Comparison of ENCODE assay signal across 8 cellular contexts in genomic region chr1:110964400-110964903, GRCh38. TPM values are rescaled to one million over a fixed set of nuclear protein-coding genes. Genes with fewer than 3 reads are reported as not detected.
A peak's percentile ranks its signal among the peaks of the same experiment; 100 is the strongest.
DNase-seq lines count a peak whose midpoint lies in the region; ATAC-seq, FAIRE-seq and TF ChIP-seq lines count a peak whose summit lies in the region.

No MANE protein-coding gene starts in this region.

- 0 out of 2 replicates have a peak, but pooled peaks cover 10% of the 10 kb centered on the region for H4K20me1 ChIP-seq in K562 (replicated peaks; ENCODE audit: control insufficient read depth, insufficient read depth, low read length)

- POLR2A ChIA-PET in K562 (lab: Yijun Ruan, JAX): interaction anchor here (0.6 to 2.4 kb wide), 29 partner anchors 10 to 1022 kb away, joined by 3 to 15 read pairs (median 3); no protein-coding TSS in a partner anchor

- peak overlapping the region; percentile 40 to 63; a peak in 3 of 4 replicates for H3K9ac ChIP-seq in K562 (ENCODE audit: insufficient read depth in 1 of 2, low read depth in 2 of 2, low read length in 2 of 2)

- peaks cover 16% of the 10 kb centered on the region; the same call in 2 of the 3 replicates for H3K36me3 ChIP-seq in K562 (ENCODE audit: control insufficient read depth, insufficient read depth, low read length)
- H3K36me3 ChIP-seq in lung (ENCODE audit: control insufficient read depth in 2 of 2, insufficient read depth in 2 of 2, low read length in 2 of 2): no peaks in the 10 kb centered on the region

- TF ChIP-seq CTCF in K562 (IDR thresholded peaks at IDR 0.05 in 2 of 3, conservative IDR thresholded peaks at IDR 0.05 in 1 of 3; ENCODE audit: insufficient read depth in 2 of 3, low read depth in 1 of 3, low read length in 3 of 3): no peak
- no peak for TF ChIP-seq CTCF in lung (IDR thresholded peaks at IDR 0.05; ENCODE audit: control extremely low read depth, extremely low read depth)
- no peak for TF ChIP-seq CTCF in type B pancreatic cell (conservative IDR thresholded peaks at IDR 0.05)

- H3K27ac ChIP-seq in K562 (ENCODE audit: extremely low read depth, low read depth, low read length) (peak overlapping the region; percentile 78), lung (ENCODE audit: low read depth in 1 of 2, low read length in 1 of 2) (peak overlapping the region; percentile 83 to 92)

- H3K9me3 ChIP-seq in K562 (replicated peaks; ENCODE audit: control insufficient read depth, insufficient read depth, low read depth, low read length) (peaks cover 2% of the 10 kb centered on the region; the same call in 1 of the 2 replicates), lung (ENCODE audit: control insufficient read depth in 2 of 2, insufficient read depth in 1 of 2, low read length in 1 of 2) (peaks cover 4 to 7% of the 10 kb centered on the region in 2 donors)

- peak overlapping the region; percentile 78 for H3K4me2 ChIP-seq in K562 (ENCODE audit: insufficient read depth, low read length)

- no peak for TF ChIP-seq RAD21 in K562 (CRISPR knock-in tag; conservative IDR thresholded peaks at IDR 0.05 in 1 of 2, IDR thresholded peaks at IDR 0.05 in 1 of 2)

- no peak for TF ChIP-seq EP300 in K562 (IDR thresholded peaks at IDR 0.05; ENCODE audit: low read length)

- WGBS in K562 (ENCODE audit: insufficient coverage, low coverage, missing lambda C conversion rate): 19% methylated on average over 8 of the region's 8 CpGs
- WGBS in lung, 2 donors: 41 to 45% methylated on average over 8 of the region's 8 CpGs

- in situ Hi-C loops in K562 (cut with MboI): no loop called here

- H2AFZ ChIP-seq in K562 (ENCODE audit: low read depth, low read length): peak overlapping the region; percentile 77

- H3K36me3 Mint-ChIP-seq in activated naive CD4-positive, alpha-beta T cell treated with anti-CD3 and anti-CD28 coated beads for 36 hours (ENCODE audit: low read depth): peaks cover 35% of the 10 kb centered on the region
- H3K36me3 Mint-ChIP-seq in type B pancreatic cell: peaks cover 22% of the 10 kb centered on the region

- ATAC-seq in K562: no peak
- no peak for ATAC-seq in lung (ENCODE audit: insufficient read depth, low FRiP score)
- no peak for ATAC-seq in HG02870 (IDR thresholded peaks at IDR 0.05; ENCODE audit: unreplicated experiment)
- ATAC-seq in HG02885 (IDR thresholded peaks at IDR 0.05; ENCODE audit: poor library complexity, unreplicated experiment): no peak

- TSS peak; percentile 94 for BruUV-seq in K562 (replicated peaks; lab: Mats Ljungman, UMichigan)

- H3K9me1 ChIP-seq in K562 (ENCODE audit: control insufficient read depth, insufficient read depth, low read length): no peaks in the 10 kb centered on the region

- H3K9me3 Mint-ChIP-seq in activated naive CD4-positive, alpha-beta T cell treated with anti-CD3 and anti-CD28 coated beads for 36 hours: peaks cover 22% of the 10 kb centered on the region
- peaks cover 16% of the 10 kb centered on the region for H3K9me3 Mint-ChIP-seq in type B pancreatic cell

- H3K79me2 ChIP-seq in K562 (ENCODE audit: control insufficient read depth, insufficient read depth, low read length): peaks cover 42% of the 10 kb centered on the region

- no peak for FAIRE-seq in K562 (lab: Jason Lieb, UNC)

- intact Hi-C loops in activated naive CD4-positive, alpha-beta T cell treated with anti-CD3 and anti-CD28 coated beads for 36 hours (cut with micrococcal nuclease): loop anchor here (1.0 to 5.0 kb wide), 7 partner anchors 84 to 332 kb away; partner anchors contain the start of gene DENND2D
- intact Hi-C loops in K562 (cut with micrococcal nuclease): loop anchor here (10.0 kb wide), 1 partner anchor 630 kb away; the partner anchor contains the start of gene RBM15

- peaks cover 11% of the 10 kb centered on the region for H3K27me3 Mint-ChIP-seq in activated naive CD4-positive, alpha-beta T cell treated with anti-CD3 and anti-CD28 coated beads for 36 hours (ENCODE audit: low read depth)
- peaks cover 6% of the 10 kb centered on the region for H3K27me3 Mint-ChIP-seq in type B pancreatic cell

- peak overlapping the region; percentile 96 for H3K27ac Mint-ChIP-seq in activated naive CD4-positive, alpha-beta T cell treated with anti-CD3 and anti-CD28 coated beads for 36 hours
- peak overlapping the region; percentile 92 for H3K27ac Mint-ChIP-seq in type B pancreatic cell

- DNase-seq in activated naive CD4-positive, alpha-beta T cell treated with anti-CD3 and anti-CD28 coated beads for 36 hours: no peak
- DNase-seq in activated naive CD4-positive, alpha-beta T cell treated with anti-CD3 and anti-CD28 coated beads, Interleukin-2, amount 50 U/mL, for 16 hours: no peak
- DNase-seq in K562 (ENCODE audit: extremely low read depth in 1 of 4, low spot score in 3 of 4) (no peak), lung (ENCODE audit: low spot score) (no peak), type B pancreatic cell (ENCODE audit: extremely low spot score, unreplicated experiment) (no peak), NCI-H748 (lab: John Stamatoyannopoulos, UW; ENCODE audit: unreplicated experiment) (no peak)

- peaks cover 0 to 12% of the 10 kb centered on the region in 2 experiments; a peak in 2 of 5 replicates for H3K4me1 ChIP-seq in K562 (replicated peaks in 1 of 2; ENCODE audit: control insufficient read depth in 2 of 2, insufficient read depth in 2 of 2, low read length in 2 of 2)
- H3K4me1 ChIP-seq in lung (ENCODE audit: control insufficient read depth in 2 of 2, insufficient read depth in 2 of 2, low read length in 2 of 2): peaks cover 0 to 2% of the 10 kb centered on the region in 2 donors

- peaks cover 34% of the 10 kb centered on the region for H3K4me1 Mint-ChIP-seq in activated naive CD4-positive, alpha-beta T cell treated with anti-CD3 and anti-CD28 coated beads for 36 hours (ENCODE audit: low read depth)
- peaks cover 4% of the 10 kb centered on the region for H3K4me1 Mint-ChIP-seq in type B pancreatic cell (ENCODE audit: unreplicated experiment)

- CTCF ChIA-PET in activated naive CD4-positive, alpha-beta T cell treated with anti-CD3 and anti-CD28 coated beads for 36 hours (lab: Charles Lee): interaction anchor here (0.7 to 1.3 kb wide), 7 partner anchors 11 to 135 kb away, joined by 3 to 5 read pairs (median 3); partner anchors contain the start of gene CD53
- CTCF ChIA-PET in K562 (lab: Yijun Ruan, JAX; ENCODE audit: low intra/inter-chr PET ratio): no interaction called here

- H3K27me3 ChIP-seq in K562 (ENCODE audit: control insufficient read depth in 2 of 2, insufficient read depth in 2 of 2, low read length in 2 of 2): no peaks in the 10 kb centered on the region
- peaks cover 4% of the 10 kb centered on the region for H3K27me3 ChIP-seq in lung (ENCODE audit: control insufficient read depth, insufficient read depth)

- TF ChIP-seq POLR2A in K562 (conservative IDR thresholded peaks at IDR 0.05): no peak

- H3K4me3 ChIP-seq in K562 (peak overlapping the region; percentile 76), lung (peak overlapping the region; percentile 76)

- H3K4me3 Mint-ChIP-seq in activated naive CD4-positive, alpha-beta T cell treated with anti-CD3 and anti-CD28 coated beads for 36 hours: peak overlapping the region; percentile 83
- peak overlapping the region; percentile 89 for H3K4me3 Mint-ChIP-seq in type B pancreatic cell

TF ChIP-seq in K562, 482 proteins besides CTCF, POLR2A, EP300 and RAD21 (continues in another document):
- TF ChIP-seq RBM25 (IDR thresholded peaks at IDR 0.05; ENCODE audit: low read depth, low read length, severe bottlenecking): peak; percentile 4
- peak; percentile 56; the same call in 1 of the 2 replicates for TF ChIP-seq SMARCA4 (IDR thresholded peaks at IDR 0.05)

RNA-seq across cellular contexts. Expression of gene LRIF1, which starts 0.7 kb away (rescaled TPM):
- 10 to 100 TPM; 12.0 to 12.3 TPM for total RNA-seq in activated naive CD4-positive, alpha-beta T cell treated with anti-CD3 and anti-CD28 coated beads for 36 hours
- total RNA-seq in K562 (2011; cell fraction: chromatin; rRNA removed; ENCODE audit: low replicate concordance): 18.8 and 70.7 TPM in 2 replicates
- total RNA-seq in K562 (2011; cell fraction: nucleolus; rRNA removed): 14.5 and 16.8 TPM in 2 replicates
- 30.1 and 35.5 TPM in 2 replicates for total RNA-seq in K562 (2011; cell fraction: nucleoplasm; rRNA removed)
- 35.6 and 40.2 TPM in 2 replicates for total RNA-seq in K562 (2014; rRNA removed)
- total RNA-seq in K562 (2014; rRNA removed; fragmentation: Illumina TruSeq; extraction: Trizol): 84.4 and 94.1 TPM in 2 replicates
- 82.8 and 88.8 TPM in 2 replicates for total RNA-seq in K562 (2015; rRNA removed; fragmentation: Illumina TruSeq; extraction: Trizol)
- 50.0 and 52.2 TPM in 2 replicates for total RNA-seq in K562 (2021)
- polyA plus RNA-seq in K562 (2011; rRNA removed): 46.8 and 48.6 TPM in 2 replicates
- 11.8 and 19.3 TPM in 2 replicates for polyA plus RNA-seq in K562 (2011; cell fraction: cytosol; rRNA removed)
- 22.3 and 27.1 TPM in 2 replicates for polyA plus RNA-seq in K562 (2011; cell fraction: nucleus; rRNA removed)
- 50.9 and 53.6 TPM in 2 replicates for polyA plus RNA-seq in K562 (2012)
- polyA plus RNA-seq in K562 (2014; fragmentation: Illumina TruSeq; extraction: Trizol): 67.2 and 74.1 TPM in 2 replicates
- polyA plus RNA-seq in K562 (2014; fragmentation: Nextera tagmentation; extraction: Ambion mirVana): 10 to 100 TPM; 79.7 to 86.1 TPM
- 39.9 and 45.7 TPM in 2 replicates for polyA plus RNA-seq in K562 (2014; rRNA removed)
- 45.8 and 57.1 TPM in 2 replicates for polyA minus RNA-seq in K562 (2011; rRNA and poly(A)+ RNA removed)
- polyA minus RNA-seq in K562 (2011; cell fraction: cytosol; rRNA and poly(A)+ RNA removed): 32.4 and 36.3 TPM in 2 replicates
- 25.7 and 44.2 TPM in 2 replicates for polyA minus RNA-seq in K562 (2011; cell fraction: nucleus; rRNA and poly(A)+ RNA removed)
- 10 to 100 TPM in 1 of 2 donors, 1 to 10 TPM in 1; 8.5 to 12.2 TPM for total RNA-seq in lung
- polyA plus RNA-seq in lung: 1 to 10 TPM; 9.0 to 9.2 TPM
- 10.1 and 15.7 TPM in 2 replicates for total RNA-seq in type B pancreatic cell (ENCODE audit: low replicate concordance)
